ENCODE assay signal across 11 cellular contexts in genomic region chr16:89123001-89123830, GRCh38. TPM values are rescaled to one million over a fixed set of nuclear protein-coding genes. Genes with fewer than 3 reads are reported as not detected.
A peak's percentile ranks its signal among the peaks of the same experiment; 100 is the strongest.
DNase-seq lines count a peak whose midpoint lies in the region; ATAC-seq and TF ChIP-seq lines count a peak whose summit lies in the region.
"Had no signal": no experiment of that assay in that cellular context is flagged by ENCODE, and none has a peak within 500 bp of the region (broad histone marks: within the 10 kb centered on the region; RNA-seq: fewer than 3 reads in every experiment).

No MANE protein-coding gene starts in this region.

- peak overlapping the region; percentile 74 for H3K4me2 ChIP-seq in OCI-LY7 (ENCODE audit: low read length)

- no peaks in the 10 kb centered on the region for H3K27me3 ChIP-seq in left ventricle myocardium inferior (ENCODE audit: low read depth)
- H3K27me3 ChIP-seq: ascending aorta had no signal

- no peaks in the 10 kb centered on the region for H3K27me3 Mint-ChIP-seq in natural killer cell treated with Interleukin-12 subunit alpha and Interleukin-12 subunit beta and Interleukin-15 and Interleukin-18, amount 100 ng/mL, for 72 hours
- H3K27me3 Mint-ChIP-seq in natural killer cell (ENCODE audit: low read depth in 2 of 2), result no peaks in the 10 kb centered on the region

- H3K9me3 ChIP-seq in OCI-LY7 (ENCODE audit: low read length) (peaks cover 8% of the 10 kb centered on the region; the same call in 1 of the 2 replicates), left ventricle myocardium inferior (replicated peaks) (peaks cover 8% of the 10 kb centered on the region)
- H3K9me3 ChIP-seq: ascending aorta had no signal

- H3K4me3 ChIP-seq in OCI-LY7 (ENCODE audit: low read depth, low read length, poor library complexity, severe bottlenecking) (peak overlapping the region; percentile 43), left ventricle myocardium inferior (no peak overlapping the region)
- H3K4me3 ChIP-seq: ascending aorta had no signal

- H2AFZ ChIP-seq in OCI-LY7 (ENCODE audit: low read length), result no peak overlapping the region

- H3K27ac ChIP-seq in OCI-LY7 (ENCODE audit: low read depth, low read length, poor library complexity, severe bottlenecking), result peak overlapping the region; percentile 97
- H3K27ac ChIP-seq in left ventricle myocardium inferior (replicated peaks), result no peak overlapping the region
- H3K27ac ChIP-seq: ascending aorta had no signal

- CTCF ChIA-PET in OCI-LY7 (lab: Charles Lee; ENCODE audit: unreplicated experiment), result no interaction called here

- no peaks in the 10 kb centered on the region for H3K9me3 Mint-ChIP-seq in natural killer cell treated with Interleukin-12 subunit alpha and Interleukin-12 subunit beta and Interleukin-15 and Interleukin-18, amount 100 ng/mL, for 72 hours
- no peaks in the 10 kb centered on the region for H3K9me3 Mint-ChIP-seq in natural killer cell

- H3K4me1 Mint-ChIP-seq in natural killer cell treated with Interleukin-12 subunit alpha and Interleukin-12 subunit beta and Interleukin-15 and Interleukin-18, amount 100 ng/mL, for 72 hours (ENCODE audit: low read depth in 2 of 2), result peaks cover 0 to 7% of the 10 kb centered on the region in 2 donors
- H3K4me1 Mint-ChIP-seq in natural killer cell, result peaks cover 7 to 9% of the 10 kb centered on the region in 2 donors

- no peak for ATAC-seq in natural killer cell treated with Interleukin-12 subunit alpha and Interleukin-12 subunit beta and Interleukin-15 and Interleukin-18, amount 100 ng/mL, for 72 hours
- ATAC-seq in natural killer cell (no peak), HG02678 (IDR thresholded peaks at IDR 0.05; ENCODE audit: unreplicated experiment) (no peak)

- no peak for TF ChIP-seq CTCF in natural killer cell (IDR thresholded peaks at IDR 0.05)
- no peak for TF ChIP-seq CTCF in OCI-LY7 (conservative IDR thresholded peaks at IDR 0.05; ENCODE audit: low read length)
- no peak for TF ChIP-seq CTCF in left ventricle myocardium inferior (IDR thresholded peaks at IDR 0.05; ENCODE audit: borderline replicate concordance)

- POLR2A ChIA-PET in OCI-LY7 (lab: Charles Lee), result no interaction called here

- H4K20me1 ChIP-seq in OCI-LY7 (ENCODE audit: insufficient read depth, low read length), result no peaks in the 10 kb centered on the region

- H3K9me2 ChIP-seq in OCI-LY7 (ENCODE audit: insufficient read depth, low read length), result no peaks in the 10 kb centered on the region

- DNase-seq in natural killer cell treated with Interleukin-12 subunit alpha and Interleukin-12 subunit beta and Interleukin-15 and Interleukin-18, amount 100 ng/mL, for 72 hours (ENCODE audit: low spot score), result peak; percentile 56
- DNase-seq in natural killer cell (no peak), OCI-LY7 (ENCODE audit: low spot score) (no peak), left ventricle myocardium inferior (peak; percentile 3), dedifferentiated amniotic fluid mesenchymal stem cell (ENCODE audit: extremely low spot score) (no peak), EL (no peak), AG20443 (ENCODE audit: low spot score) (no peak)
- DNase-seq: stimulated activated CD4-positive, alpha-beta T cell treated with anti-CD3 and anti-CD28 coated beads, Interleukin-2, amount 100 ng/mL, for 48 hours had no signal

- H3K79me2 ChIP-seq in OCI-LY7 (ENCODE audit: insufficient read depth, low read depth, low read length), result peaks cover 18% of the 10 kb centered on the region; the same call in 1 of the 2 replicates

- no peak overlapping the region for H3K27ac Mint-ChIP-seq in natural killer cell treated with Interleukin-12 subunit alpha and Interleukin-12 subunit beta and Interleukin-15 and Interleukin-18, amount 100 ng/mL, for 72 hours
- no peak overlapping the region for H3K27ac Mint-ChIP-seq in natural killer cell

- no peaks in the 10 kb centered on the region for H3K36me3 Mint-ChIP-seq in natural killer cell treated with Interleukin-12 subunit alpha and Interleukin-12 subunit beta and Interleukin-15 and Interleukin-18, amount 100 ng/mL, for 72 hours
- no peaks in the 10 kb centered on the region for H3K36me3 Mint-ChIP-seq in natural killer cell

- intact Hi-C loops in natural killer cell (cut with micrococcal nuclease), result no loop called here
- intact Hi-C loops in OCI-LY7 (cut with micrococcal nuclease; ENCODE audit: unreplicated experiment), result loop anchor here (2.0 kb wide), 1 partner anchor 58 kb away; no protein-coding TSS in a partner anchor
- intact Hi-C loops in left ventricle myocardium inferior (cut with micrococcal nuclease), result no loop called here

- peaks cover 91% of the 10 kb centered on the region for H3K36me3 ChIP-seq in OCI-LY7 (ENCODE audit: insufficient read depth, low read length)
- peaks cover 67% of the 10 kb centered on the region for H3K36me3 ChIP-seq in left ventricle myocardium inferior

- BruUV-seq in OCI-LY7 (replicated peaks; lab: Mats Ljungman, UMichigan), result no TSS peak

- H3K4me1 ChIP-seq in OCI-LY7 (ENCODE audit: insufficient read depth, low read length, poor library complexity, severe bottlenecking), result peaks cover 38% of the 10 kb centered on the region
- H3K4me1 ChIP-seq in left ventricle myocardium inferior, result no peaks in the 10 kb centered on the region
- H3K4me1 ChIP-seq: ascending aorta had no signal

- H3K4me3 Mint-ChIP-seq in natural killer cell treated with Interleukin-12 subunit alpha and Interleukin-12 subunit beta and Interleukin-15 and Interleukin-18, amount 100 ng/mL, for 72 hours, result no peak overlapping the region
- H3K4me3 Mint-ChIP-seq in natural killer cell, result no peak overlapping the region

RNA-seq across cellular contexts. Expression of gene ACSF3, which starts 29.6 kb away (rescaled TPM):
- total RNA-seq in natural killer cell treated with Interleukin-12 subunit alpha and Interleukin-12 subunit beta and Interleukin-15 and Interleukin-18, amount 100 ng/mL, for 72 hours, result 100 to 1,000 TPM in 1 of 2 donors, 10 to 100 TPM in 1; 52.3 to 125 TPM
- total RNA-seq in natural killer cell, result 10 to 100 TPM; 45.0 to 71.4 (median 51.6) TPM
- total RNA-seq in OCI-LY7 (2014; rRNA removed; shearing (Covaris generic)), result 97.9 and 112 TPM in 2 replicates
- total RNA-seq in OCI-LY7 (2022), result 143 and 149 TPM in 2 replicates
- total RNA-seq in left ventricle myocardium inferior, result 16.7 TPM

RNA-seq across cellular contexts. Expression of gene CDH15, which starts 48.3 kb away (rescaled TPM):
- total RNA-seq in natural killer cell treated with Interleukin-12 subunit alpha and Interleukin-12 subunit beta and Interleukin-15 and Interleukin-18, amount 100 ng/mL, for 72 hours, result not detected
- under 1 TPM in 1 of 3 donors, not detected in 2; 0.20 TPM for total RNA-seq in natural killer cell
- not detected in 2 replicates for total RNA-seq in OCI-LY7 (2014; rRNA removed; shearing (Covaris generic))
- not detected in 2 replicates for total RNA-seq in OCI-LY7 (2022)
- total RNA-seq in left ventricle myocardium inferior, result not detected
- total RNA-seq: ascending aorta; T-helper 1 cell treated with Interleukin-12 subunit alpha and Interleukin-12 subunit beta and Interleukin-4 antibody, amounts not matched to agents 30 ng/mL and 1 ng/mL, for 36 hours had no signal

Comparison
In these comparisons a context has a peak if more than half of its experiments do, and no peak if none do; other contexts are left out.
1. DNase-seq: peak in natural killer cell treated with Interleukin-12 subunit alpha and Interleukin-12 subunit beta and Interleukin-15 and Interleukin-18, amount 100 ng/mL, for 72 hours (single experiment) and left ventricle myocardium inferior (single experiment); none in natural killer cell (single experiment), OCI-LY7 (single experiment), dedifferentiated amniotic fluid mesenchymal stem cell (single experiment), EL (single experiment) and AG20443 (single experiment).